ENCODE assay signal across 19 cellular contexts in genomic region chr22:21443735-21444421, GRCh38. TPM values are rescaled to one million over a fixed set of nuclear protein-coding genes. Genes with fewer than 3 reads are reported as not detected.
A peak's percentile ranks its signal among the peaks of the same experiment; 100 is the strongest.
DNase-seq lines count a peak whose midpoint lies in the region; ATAC-seq and TF ChIP-seq lines count a peak whose summit lies in the region.
"Had no signal": no experiment of that assay in that cellular context is flagged by ENCODE, and none has a peak within 500 bp of the region (broad histone marks: within the 10 kb centered on the region; RNA-seq: fewer than 3 reads in every experiment).

No MANE protein-coding gene starts in this region.

- H3K9me3 Mint-ChIP-seq in activated CD4-positive, alpha-beta T cell treated with anti-CD3 and anti-CD28 coated beads, Interleukin-2, amount 10 ng/mL, durations not matched to agents 7 days and 5 days, result no peaks in the 10 kb centered on the region
- H3K9me3 Mint-ChIP-seq in activated naive CD8-positive, alpha-beta T cell treated with anti-CD3 and anti-CD28 coated beads, Interleukin-2, amount 50 U/mL, for 24 hours, result no peaks in the 10 kb centered on the region
- H3K9me3 Mint-ChIP-seq: activated naive CD4-positive, alpha-beta T cell treated with anti-CD3 and anti-CD28 coated beads, Interleukin-2, amount 10 ng/mL, durations not matched to agents 7 days and 5 days had no signal

- no peak overlapping the region for H3K27ac ChIP-seq in coronary artery
- H3K27ac ChIP-seq: brain microvascular endothelial cell, KMS-11, neutrophil had no signal

- H3K4me3 Mint-ChIP-seq in activated CD4-positive, alpha-beta T cell treated with anti-CD3 and anti-CD28 coated beads, Interleukin-2, amount 10 ng/mL, durations not matched to agents 7 days and 5 days, result no peak overlapping the region
- no peak overlapping the region for H3K4me3 Mint-ChIP-seq in activated naive CD8-positive, alpha-beta T cell treated with anti-CD3 and anti-CD28 coated beads, Interleukin-2, amount 50 U/mL, for 24 hours
- H3K4me3 Mint-ChIP-seq: activated naive CD4-positive, alpha-beta T cell treated with anti-CD3 and anti-CD28 coated beads, Interleukin-2, amount 10 ng/mL, durations not matched to agents 7 days and 5 days had no signal

- CTCF ChIA-PET in activated CD4-positive, alpha-beta T cell treated with anti-CD3 and anti-CD28 coated beads, Interleukin-2, amount 10 ng/mL, durations not matched to agents 7 days and 5 days (lab: Charles Lee), result no interaction called here

- H3K27ac Mint-ChIP-seq in activated CD4-positive, alpha-beta T cell treated with anti-CD3 and anti-CD28 coated beads, Interleukin-2, amount 10 ng/mL, durations not matched to agents 7 days and 5 days, result no peak overlapping the region
- no peak overlapping the region for H3K27ac Mint-ChIP-seq in activated naive CD8-positive, alpha-beta T cell treated with anti-CD3 and anti-CD28 coated beads, Interleukin-2, amount 50 U/mL, for 24 hours
- H3K27ac Mint-ChIP-seq: activated naive CD4-positive, alpha-beta T cell treated with anti-CD3 and anti-CD28 coated beads, Interleukin-2, amount 10 ng/mL, durations not matched to agents 7 days and 5 days had no signal

- DNase-seq in activated CD4-positive, alpha-beta T cell treated with anti-CD3 and anti-CD28 coated beads, Interleukin-2, amount 10 ng/mL, durations not matched to agents 7 days and 5 days, result peak; percentile 1
- DNase-seq in activated CD4-positive, alpha-beta T cell treated with anti-CD3 and anti-CD28 coated beads, Interleukin-2, amount 50 U/mL, for 1 hour, result no peak
- DNase-seq in coronary artery (ENCODE audit: low spot score) (peak; percentile 68), lower leg skin (ENCODE audit: low spot score in 2 of 2) (peak; percentile 9 to 66), NCI-H2227 (lab: John Stamatoyannopoulos, UW; ENCODE audit: unreplicated experiment) (no peak)
- peak; percentile 15 for DNase-seq in stimulated activated CD8-positive, alpha-beta memory T cell treated with anti-CD3 and anti-CD28 coated beads, Interleukin-4, amount 100 ng/mL, for 48 hours
- no peak for DNase-seq in NK-92 treated with Interleukin-12 subunit alpha and Interleukin-12 subunit beta, amount 100 ng/mL, for 24 hours (lab: John Stamatoyannopoulos, UW)
- no peak for DNase-seq in activated naive CD8-positive, alpha-beta T cell treated with anti-CD3 and anti-CD28 coated beads, Interleukin-2, amount 50 U/mL, for 24 hours
- DNase-seq: activated CD4-positive, alpha-beta T cell treated with anti-CD3 and anti-CD28 coated beads, Interleukin-2, amount 50 U/mL, for 4 hours; activated naive CD4-positive, alpha-beta T cell treated with anti-CD3 and anti-CD28 coated beads, Interleukin-2, amount 10 ng/mL, durations not matched to agents 7 days and 5 days; brain microvascular endothelial cell; NCI-H1105 treated with DMSO at 0.1 percent for 48 hours; NCI-H345; SHP77 treated with DMSO at 0.1 percent for 48 hours; small intestine; stimulated activated naive CD4-positive, alpha-beta T cell treated with Interleukin-2 at 50 U/mL for 16 hours; T-helper 9 cell had no signal

- TF ChIP-seq CTCF in coronary artery (IDR thresholded peaks at IDR 0.05), result no peak
- no peak for TF ChIP-seq CTCF in lower leg skin (IDR thresholded peaks at IDR 0.05)

- TF ChIP-seq POLR2A in lower leg skin (IDR thresholded peaks at IDR 0.05), result no peak

- 89 to 92% methylated on average over 12 to 16 of the region's 16 CpGs for WGBS in lower leg skin, 2 donors

- H3K36me3 Mint-ChIP-seq in activated CD4-positive, alpha-beta T cell treated with anti-CD3 and anti-CD28 coated beads, Interleukin-2, amount 10 ng/mL, durations not matched to agents 7 days and 5 days (ENCODE audit: low read depth), result peaks cover 3% of the 10 kb centered on the region
- H3K36me3 Mint-ChIP-seq in activated naive CD8-positive, alpha-beta T cell treated with anti-CD3 and anti-CD28 coated beads, Interleukin-2, amount 50 U/mL, for 24 hours (ENCODE audit: low read depth), result no peaks in the 10 kb centered on the region

- intact Hi-C loops in lower leg skin (cut with DNase I; ENCODE audit: low total_unique reads), result no loop called here

- H3K27me3 Mint-ChIP-seq in activated CD4-positive, alpha-beta T cell treated with anti-CD3 and anti-CD28 coated beads, Interleukin-2, amount 10 ng/mL, durations not matched to agents 7 days and 5 days, result no peaks in the 10 kb centered on the region
- H3K27me3 Mint-ChIP-seq in activated naive CD8-positive, alpha-beta T cell treated with anti-CD3 and anti-CD28 coated beads, Interleukin-2, amount 50 U/mL, for 24 hours, result no peaks in the 10 kb centered on the region
- H3K27me3 Mint-ChIP-seq: activated naive CD4-positive, alpha-beta T cell treated with anti-CD3 and anti-CD28 coated beads, Interleukin-2, amount 10 ng/mL, durations not matched to agents 7 days and 5 days had no signal

- no peak for ATAC-seq in activated naive CD8-positive, alpha-beta T cell treated with anti-CD3 and anti-CD28 coated beads, Interleukin-2, amount 50 U/mL, for 24 hours

- POLR2A ChIA-PET in activated CD4-positive, alpha-beta T cell treated with anti-CD3 and anti-CD28 coated beads, Interleukin-2, amount 10 ng/mL, durations not matched to agents 7 days and 5 days (lab: Charles Lee), result no interaction called here

- no peak overlapping the region for H3K4me3 ChIP-seq in coronary artery
- no peak overlapping the region for H3K4me3 ChIP-seq in lower leg skin (ENCODE audit: low read depth, poor library complexity, severe bottlenecking)

- no peaks in the 10 kb centered on the region for H3K4me1 Mint-ChIP-seq in activated CD4-positive, alpha-beta T cell treated with anti-CD3 and anti-CD28 coated beads, Interleukin-2, amount 10 ng/mL, durations not matched to agents 7 days and 5 days
- no peaks in the 10 kb centered on the region for H3K4me1 Mint-ChIP-seq in activated naive CD8-positive, alpha-beta T cell treated with anti-CD3 and anti-CD28 coated beads, Interleukin-2, amount 50 U/mL, for 24 hours
- H3K4me1 Mint-ChIP-seq: activated naive CD4-positive, alpha-beta T cell treated with anti-CD3 and anti-CD28 coated beads, Interleukin-2, amount 10 ng/mL, durations not matched to agents 7 days and 5 days had no signal

RNA-seq across cellular contexts. Expression of gene TMEM191C, which starts 23.3 kb away (rescaled TPM):
- 1 to 10 TPM; 1.4 to 2.0 TPM for total RNA-seq in activated CD4-positive, alpha-beta T cell treated with anti-CD3 and anti-CD28 coated beads, Interleukin-2, amount 10 ng/mL, durations not matched to agents 7 days and 5 days
- total RNA-seq in lower leg skin, result 1 to 10 TPM in 3 of 4 donors, under 1 TPM in 1; 0.13 to 4.0 (median 1.5) TPM

RNA-seq across cellular contexts. Expression of gene HIC2, which starts 26.7 kb away (rescaled TPM):
- total RNA-seq in activated CD4-positive, alpha-beta T cell treated with anti-CD3 and anti-CD28 coated beads, Interleukin-2, amount 10 ng/mL, durations not matched to agents 7 days and 5 days, result 1 to 10 TPM; 5.1 to 5.5 TPM
- 1 to 10 TPM; 3.8 to 6.6 (median 5.0) TPM for total RNA-seq in lower leg skin

Comparison
In these comparisons a context has a peak if more than half of its experiments do, and no peak if none do; other contexts are left out.
1. DNase-seq: peak in activated CD4-positive, alpha-beta T cell treated with anti-CD3 and anti-CD28 coated beads, Interleukin-2, amount 10 ng/mL, durations not matched to agents 7 days and 5 days (single experiment), coronary artery (single experiment), lower leg skin (2 of 2) and stimulated activated CD8-positive, alpha-beta memory T cell treated with anti-CD3 and anti-CD28 coated beads, Interleukin-4, amount 100 ng/mL, for 48 hours (single experiment); none in activated CD4-positive, alpha-beta T cell treated with anti-CD3 and anti-CD28 coated beads, Interleukin-2, amount 50 U/mL, for 1 hour (single experiment), NK-92 treated with Interleukin-12 subunit alpha and Interleukin-12 subunit beta, amount 100 ng/mL, for 24 hours (single experiment), NCI-H2227 (single experiment) and activated naive CD8-positive, alpha-beta T cell treated with anti-CD3 and anti-CD28 coated beads, Interleukin-2, amount 50 U/mL, for 24 hours (single experiment).